In genomic region chr19:54328781-54329180, GRCh38 we compare ENCODE assay signal across 9 cellular contexts. TPM values are rescaled to one million over a fixed set of nuclear protein-coding genes. Genes with fewer than 3 reads are reported as not detected.
"Had no signal": no experiment of that assay in that cellular context is flagged by ENCODE, and none has a peak within 500 bp of the region (broad histone marks: within the 10 kb centered on the region; RNA-seq: fewer than 3 reads in every experiment).

No MANE protein-coding gene starts in this region.

RNA-seq across cellular contexts. Expression of gene LILRA4, which starts 10.2 kb away (rescaled TPM):
- total RNA-seq: LHCN-M2, MCF 10A, NCI-H460, OCI-LY7, PC-9, Right ventricle myocardium inferior, RPMI7951, SJCRH30, SK-MEL-5 had no signal

RNA-seq across cellular contexts. Expression of gene LILRA5, which starts 15.8 kb away (rescaled TPM):
- total RNA-seq: LHCN-M2, MCF 10A, NCI-H460, OCI-LY7, PC-9, RPMI7951, SJCRH30, SK-MEL-5 had no signal

RNA-seq across cellular contexts. Expression of gene LAIR1, which starts 36.0 kb away (rescaled TPM):
- total RNA-seq: LHCN-M2, MCF 10A, NCI-H460, PC-9, SJCRH30, SK-MEL-5 had no signal

RNA-seq across cellular contexts. Expression of gene LILRB2, which starts 47.9 kb away (rescaled TPM):
- total RNA-seq: LHCN-M2, MCF 10A, NCI-H460, OCI-LY7, PC-9, RPMI7951, SJCRH30, SK-MEL-5 had no signal
